Comparison of ENCODE assay signal across 11 cellular contexts in the genomic region with DNA sequence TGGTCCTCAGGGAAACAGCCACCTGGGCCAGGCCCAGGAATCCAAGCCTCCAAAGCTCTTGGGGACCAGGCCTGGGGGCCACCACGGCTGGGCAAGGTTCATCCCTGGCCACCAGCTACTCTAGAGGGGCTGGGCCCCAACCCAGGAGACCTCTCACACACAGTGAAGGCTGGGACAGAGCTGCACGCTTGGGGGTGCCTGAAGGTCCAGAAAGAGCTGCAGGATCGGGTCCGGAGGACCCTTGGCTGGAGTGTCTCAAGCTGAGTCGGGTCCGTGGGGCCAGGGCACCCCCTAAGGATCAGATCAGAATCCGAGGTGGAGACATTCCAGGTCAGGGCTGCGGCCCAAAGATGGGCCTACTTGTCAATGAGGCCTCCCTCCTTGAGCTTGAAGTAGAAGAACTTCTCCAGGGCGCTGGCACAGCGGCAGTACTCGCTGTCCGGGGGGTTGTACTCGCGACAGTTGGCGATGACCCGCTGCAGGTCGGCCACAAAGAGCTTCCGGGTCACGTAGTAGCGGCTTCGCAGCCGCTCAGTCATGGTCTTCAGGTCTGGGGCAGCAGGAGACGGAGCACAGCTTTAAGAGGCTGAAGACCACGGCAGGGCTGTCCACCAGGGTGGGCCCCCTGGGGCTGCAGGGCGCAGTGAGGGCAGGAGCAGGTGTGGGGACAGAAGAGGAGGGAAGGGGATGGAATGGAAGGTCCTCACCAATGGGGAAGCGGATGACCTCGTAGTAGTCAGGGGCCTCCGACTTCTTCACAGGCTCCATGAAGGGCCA. TPM values are rescaled to one million over a fixed set of nuclear protein-coding genes. Genes with fewer than 3 reads are reported as not detected.
A peak's percentile ranks its signal among the peaks of the same experiment; 100 is the strongest.
DNase-seq lines count a peak whose midpoint lies in the region; ATAC-seq, FAIRE-seq and TF ChIP-seq lines count a peak whose summit lies in the region.
"Had no signal": no experiment of that assay in that cellular context is flagged by ENCODE, and none has a peak within 500 bp of the region (broad histone marks: within the 10 kb centered on the region; RNA-seq: fewer than 3 reads in every experiment).

No MANE protein-coding gene starts in this region.

- no peak for ATAC-seq in heart right ventricle
- no peak for ATAC-seq in Right ventricle myocardium inferior
- ATAC-seq in GM12878 = no peak
- no peak for ATAC-seq in upper lobe of right lung
- no peak for ATAC-seq in GM18511 (IDR thresholded peaks at IDR 0.05; ENCODE audit: unreplicated experiment)

- H3K9ac ChIP-seq in GM12878 (ENCODE audit: control insufficient read depth, insufficient read depth, low read length) (peak overlapping the region; percentile 94), muscle layer of colon (ENCODE audit: low read length) (peak overlapping the region; percentile 38)

- H3K4me1 ChIP-seq in heart right ventricle (peaks cover 7 to 36% (median 17%) of the 10 kb centered on the region in 9 donors), GM12878 (ENCODE audit: control insufficient read depth, insufficient read depth, low read length) (peaks cover 35% of the 10 kb centered on the region), muscle layer of colon (ENCODE audit: insufficient read depth, low read length) (peaks cover 20% of the 10 kb centered on the region), upper lobe of right lung (peaks cover 19% of the 10 kb centered on the region)

- H3K27me3 ChIP-seq in heart right ventricle (no peaks in the 10 kb centered on the region), GM12878 (replicated peaks in 1 of 2; ENCODE audit: control insufficient read depth in 2 of 2, insufficient read depth in 2 of 2, low read length in 1 of 2) (no peaks in the 10 kb centered on the region), muscle layer of colon (ENCODE audit: control insufficient read depth in 1 of 2, insufficient read depth in 2 of 2, low read length in 2 of 2) (no peaks in the 10 kb centered on the region), upper lobe of right lung (no peaks in the 10 kb centered on the region)

- H3K9me3 ChIP-seq in heart right ventricle = no peaks in the 10 kb centered on the region
- no peaks in the 10 kb centered on the region; the same call in 2 of the 3 replicates for H3K9me3 ChIP-seq in GM12878 (replicated peaks; ENCODE audit: control insufficient read depth, insufficient read depth, low read length)
- no peaks in the 10 kb centered on the region for H3K9me3 ChIP-seq in muscle layer of colon (ENCODE audit: low read length)
- H3K9me3 ChIP-seq in upper lobe of right lung = no peaks in the 10 kb centered on the region

- TF ChIP-seq EP300 in GM12878 (IDR thresholded peaks at IDR 0.05; ENCODE audit: borderline replicate concordance in 1 of 2, control insufficient read depth in 1 of 2, low read depth in 2 of 2, low read length in 2 of 2) = no peak

- in situ Hi-C loops in GM12878 (cut with MboI) = loop anchor here (5.0 kb wide), 2 partner anchors 91 to 151 kb away; partner anchors contain the start of gene NKIRAS2

- FAIRE-seq in GM12878 (lab: Jason Lieb, UNC) (no peak), HTR-8/SVneo (lab: Jason Lieb, UNC) (no peak)

- H3K27ac ChIP-seq in heart right ventricle (peak overlapping the region in 9 of 10 donors; percentile 69 to 93 (median 91)), GM12878 (ENCODE audit: control insufficient read depth, insufficient read depth) (peak overlapping the region; percentile 98), muscle layer of colon (ENCODE audit: low read depth, low read length) (peak overlapping the region; percentile 83), upper lobe of right lung (peak overlapping the region; percentile 92)

- H3K4me3 ChIP-seq in heart right ventricle (peak overlapping the region in 1 of 10 donors; percentile 65), GM12878 (peak overlapping the region; percentile 45), muscle layer of colon (ENCODE audit: low read depth in 1 of 2, low read length in 2 of 2) (peak overlapping the region in 1 of 2 donors; percentile 71), upper lobe of right lung (peak overlapping the region; percentile 75)

- WGBS in heart right ventricle, 2 donors = 92 to 93% methylated on average over 28 of the region's 28 CpGs
- WGBS in GM12878 (ENCODE audit: insufficient coverage, insufficient replicate concordance, low lambda C conversion rate, missing lambda C conversion rate) = 95% methylated on average over 25 of the region's 28 CpGs

- intact Hi-C loops in heart right ventricle (cut with DNase I) = loop anchor here in 3 of 10 donors (2.0 to 5.0 kb wide), 3 partner anchors 46 to 149 kb away; no protein-coding TSS in a partner anchor
- intact Hi-C loops in Right ventricle myocardium inferior (cut with DNase I) = no loop called here
- intact Hi-C loops in GM12878 (cut with micrococcal nuclease; ENCODE audit: unreplicated experiment) = no loop called here
- intact Hi-C loops in upper lobe of right lung (cut with DNase I) = loop anchor here (10.0 kb wide), 2 partner anchors 89 to 149 kb away; partner anchors contain the start of genes CNP and NKIRAS2

- TF ChIP-seq POLR2A in GM12878 (IDR thresholded peaks at IDR 0.05; ENCODE audit: low read depth, low read length) = no peak; the same call in 1 of the 2 replicates

- no peak overlapping the region for H2AFZ ChIP-seq in GM12878 (ENCODE audit: control insufficient read depth, low read depth, low read length)

- CTCF ChIA-PET in GM12878 (lab: Yijun Ruan, JAX) = interaction anchor here (0.6 to 7.5 kb wide), 14 partner anchors 10 to 183 kb away, joined by 3 to 61 read pairs (median 6); partner anchors contain the start of genes DNAJC7, GHDC, KCNH4 and ODAD4

- BruUV-seq in GM12878 (replicated peaks; lab: Mats Ljungman, UMichigan) = no TSS peak

- DNase-seq in heart right ventricle = no peak
- DNase-seq in Right ventricle myocardium inferior (ENCODE audit: missing footprints) = no peak
- no peak for DNase-seq in GM12878 (ENCODE audit: low read depth, low spot score)
- DNase-seq in upper lobe of right lung = no peak
- no peak for DNase-seq in HTR-8/SVneo (ENCODE audit: insufficient read length, low spot score)
- no peak for DNase-seq in effector CD4-positive, alpha-beta T cell

- SMC1A ChIA-PET in GM12878 (lab: Charles Lee; ENCODE audit: uncharacterized antibody, unreplicated experiment) = interaction anchor here (0.5 to 3.4 kb wide), 10 partner anchors 15 to 450 kb away, joined by 3 to 17 read pairs (median 10); partner anchors contain the start of genes CNP, DNAJC7, KCNH4 and ZNF385C

- peaks cover 13% of the 10 kb centered on the region for H3K79me2 ChIP-seq in GM12878 (ENCODE audit: control insufficient read depth, insufficient read depth, low read length)

- peak overlapping the region; percentile 75 for H3K4me2 ChIP-seq in GM12878 (ENCODE audit: control insufficient read depth, insufficient read depth)

- RAD21 ChIA-PET in GM12878 (lab: Charles Lee; ENCODE audit: unreplicated experiment) = interaction anchor here (1.0 to 2.7 kb wide), 8 partner anchors 12 to 195 kb away, joined by 4 to 16 read pairs (median 6); partner anchors contain the start of genes ACLY, CNP, DNAJC7 and KCNH4

- POLR2A ChIA-PET in GM12878 (lab: Charles Lee) = interaction anchor here (0.5 to 3.5 kb wide), 16 partner anchors 11 to 510 kb away, joined by 3 to 23 read pairs (median 4); partner anchors contain the start of genes DNAJC7, KCNH4, NKIRAS2 and STAT3

- no peak for TF ChIP-seq RAD21 in GM12878 (IDR thresholded peaks at IDR 0.05; ENCODE audit: insufficient read depth, low read depth, low read length)

- no peaks in the 10 kb centered on the region for H4K20me1 ChIP-seq in GM12878 (ENCODE audit: control insufficient read depth, insufficient read depth)

- TF ChIP-seq CTCF in heart right ventricle (IDR thresholded peaks at IDR 0.05) = no peak
- TF ChIP-seq CTCF in GM12878 (IDR thresholded peaks at IDR 0.05 in 2 of 3, conservative IDR thresholded peaks at IDR 0.05 in 1 of 3; ENCODE audit: control insufficient read depth in 2 of 3, extremely low read depth in 1 of 3, insufficient read depth in 1 of 3, low read depth in 3 of 3, low read length in 3 of 3) = no peak
- no peak for TF ChIP-seq CTCF in upper lobe of right lung (IDR thresholded peaks at IDR 0.05)

- H3K36me3 ChIP-seq in heart right ventricle (peaks cover 0 to 76% (median 0%) of the 10 kb centered on the region in 9 donors), GM12878 (ENCODE audit: control insufficient read depth in 2 of 2, insufficient read depth in 2 of 2, low read length in 1 of 2) (peaks cover 5 to 6% of the 10 kb centered on the region in 2 experiments; a peak in 2 of 4 replicates), muscle layer of colon (ENCODE audit: insufficient read depth, low read length) (peaks cover 32% of the 10 kb centered on the region), upper lobe of right lung (peaks cover 23% of the 10 kb centered on the region)

RNA-seq across cellular contexts. Expression of gene DHX58, which starts 1.0 kb away (rescaled TPM):
- total RNA-seq in heart right ventricle (1 to 10 TPM; 2.2 to 8.4 (median 4.0) TPM), Right ventricle myocardium inferior (5.0 TPM), GM12878 (2014; rRNA removed) (24.5 and 26.4 TPM in 2 replicates), GM12878 (2014; rRNA removed; fragmentation: Illumina TruSeq; extraction: Trizol) (16.2 and 18.6 TPM in 2 replicates), GM12878 (2021) (26.1 and 29.9 TPM in 2 replicates), upper lobe of right lung (27.5 TPM)
- polyA plus RNA-seq in heart right ventricle (10 to 100 TPM in 1 of 2 donors, 1 to 10 TPM in 1; 3.4 to 16.9 TPM), GM12878 (2011; rRNA removed) (50.8 and 69.8 TPM in 2 replicates), GM12878 (2014; fragmentation: Illumina TruSeq; extraction: Trizol) (6.8 and 16.5 TPM in 2 replicates), GM12878 (2014; fragmentation: Nextera tagmentation; extraction: Ambion mirVana) (1 to 10 TPM; 3.5 to 3.7 TPM), GM12878 (2014; rRNA removed) (31.1 and 33.1 TPM in 2 replicates), GM12878 (2016; fragmentation: Nextera tagmentation; extraction: Ambion mirVana) (10 to 100 TPM in 1 of 2 experiments, 1 to 10 TPM in 1; 8.4 to 11.2 TPM)
- total RNA-seq in GM12878 (2013; cell fraction: nucleolus; rRNA removed) = 46.8 and 50.8 TPM in 2 replicates
- 20.6 TPM for polyA plus RNA-seq in GM12878 (2011; ENCODE audit: low read depth)
- 73.1 and 107 TPM in 2 replicates for polyA plus RNA-seq in GM12878 (2011; cell fraction: cytosol; rRNA removed)
- polyA plus RNA-seq in GM12878 (2011; cell fraction: nucleus; rRNA removed) = 186 and 226 TPM in 2 replicates
- polyA plus RNA-seq in GM12878 (2012) = 29.9 and 37.6 TPM in 2 replicates
- polyA minus RNA-seq in GM12878 (2011; rRNA and poly(A)+ RNA removed) = 59.8 and 80.8 TPM in 2 replicates
- polyA minus RNA-seq in GM12878 (2011; cell fraction: cytosol; rRNA and poly(A)+ RNA removed) = 21.2 and 27.8 TPM in 2 replicates
- polyA minus RNA-seq in GM12878 (2011; cell fraction: nucleus; rRNA and poly(A)+ RNA removed) = 51.4 and 60.2 TPM in 2 replicates

RNA-seq across cellular contexts. Expression of gene KAT2A, which starts 7.7 kb away (rescaled TPM):
- total RNA-seq in heart right ventricle (10 to 100 TPM in 9 of 10 donors, 1 to 10 TPM in 1; 9.3 to 29.7 (median 13.3) TPM), Right ventricle myocardium inferior (22.0 TPM), GM12878 (2014; rRNA removed) (12.6 and 16.3 TPM in 2 replicates), GM12878 (2014; rRNA removed; fragmentation: Illumina TruSeq; extraction: Trizol) (12.3 and 12.9 TPM in 2 replicates), GM12878 (2021) (31.9 and 33.3 TPM in 2 replicates), upper lobe of right lung (45.3 TPM)
- polyA plus RNA-seq in heart right ventricle (100 to 1,000 TPM in 1 of 2 donors, 10 to 100 TPM in 1; 20.6 to 118 TPM), GM12878 (2011; rRNA removed) (25.8 and 46.1 TPM in 2 replicates), GM12878 (2014; fragmentation: Illumina TruSeq; extraction: Trizol) (17.1 and 25.7 TPM in 2 replicates), GM12878 (2014; fragmentation: Nextera tagmentation; extraction: Ambion mirVana) (1 to 10 TPM in 1 of 2 experiments, under 1 TPM in 1; 0.85 to 3.0 TPM), GM12878 (2014; rRNA removed) (47.5 and 52.3 TPM in 2 replicates), GM12878 (2016; fragmentation: Nextera tagmentation; extraction: Ambion mirVana) (10 to 100 TPM; 11.0 to 12.6 TPM)
- total RNA-seq in GM12878 (2013; cell fraction: nucleolus; rRNA removed) = 42.6 and 59.8 TPM in 2 replicates
- 15.8 TPM for polyA plus RNA-seq in GM12878 (2011; ENCODE audit: low read depth)
- polyA plus RNA-seq in GM12878 (2011; cell fraction: cytosol; rRNA removed) = 33.4 and 45.6 TPM in 2 replicates
- 433 and 500 TPM in 2 replicates for polyA plus RNA-seq in GM12878 (2011; cell fraction: nucleus; rRNA removed)
- polyA plus RNA-seq in GM12878 (2012) = 26.4 and 29.6 TPM in 2 replicates
- 15.8 and 20.1 TPM in 2 replicates for polyA minus RNA-seq in GM12878 (2011; rRNA and poly(A)+ RNA removed)
- 11.9 TPM in 2 replicates for polyA minus RNA-seq in GM12878 (2011; cell fraction: cytosol; rRNA and poly(A)+ RNA removed)
- 26.1 and 36.8 TPM in 2 replicates for polyA minus RNA-seq in GM12878 (2011; cell fraction: nucleus; rRNA and poly(A)+ RNA removed)

RNA-seq across cellular contexts. Expression of gene HSPB9, which starts 9.1 kb away (rescaled TPM):
- total RNA-seq in heart right ventricle (under 1 TPM in 1 of 10 donors, not detected in 9; 0.23 TPM), Right ventricle myocardium inferior (0.11 TPM), GM12878 (2014; rRNA removed) (not detected in 2 replicates), GM12878 (2014; rRNA removed; fragmentation: Illumina TruSeq; extraction: Trizol) (not detected in 2 replicates), GM12878 (2021) (not detected in 2 replicates), upper lobe of right lung (not detected)
- polyA plus RNA-seq in heart right ventricle (under 1 TPM; 0.01 to 0.29 TPM), GM12878 (2011; rRNA removed) (0.04 and 0.07 TPM in 2 replicates), GM12878 (2014; fragmentation: Illumina TruSeq; extraction: Trizol) (not detected in 2 replicates), GM12878 (2014; fragmentation: Nextera tagmentation; extraction: Ambion mirVana) (not detected), GM12878 (2014; rRNA removed) (not detected in 2 replicates), GM12878 (2016; fragmentation: Nextera tagmentation; extraction: Ambion mirVana) (under 1 TPM; 0.11 to 0.40 TPM)
- total RNA-seq in GM12878 (2013; cell fraction: nucleolus; rRNA removed) = not detected in 2 replicates
- polyA plus RNA-seq in GM12878 (2011; ENCODE audit: low read depth) = 0.13 TPM
- 0.07 and 0.09 TPM in 2 replicates for polyA plus RNA-seq in GM12878 (2011; cell fraction: cytosol; rRNA removed)
- 0.81 and 1.4 TPM in 2 replicates for polyA plus RNA-seq in GM12878 (2011; cell fraction: nucleus; rRNA removed)
- polyA plus RNA-seq in GM12878 (2012) = 0.26 and 0.27 TPM in 2 replicates
- not detected in 2 replicates for polyA minus RNA-seq in GM12878 (2011; rRNA and poly(A)+ RNA removed)
- not detected in 2 replicates for polyA minus RNA-seq in GM12878 (2011; cell fraction: cytosol; rRNA and poly(A)+ RNA removed)
- polyA minus RNA-seq in GM12878 (2011; cell fraction: nucleus; rRNA and poly(A)+ RNA removed) = 0.12 TPM in 1 of 2 replicates, not detected in the other
- total RNA-seq: H4, myocyte had no signal
- polyA plus RNA-seq: BJ had no signal

RNA-seq across cellular contexts. Expression of gene ZNF385C, which starts 15.2 kb away (rescaled TPM):
- total RNA-seq in heart right ventricle = under 1 TPM in 9 of 10 donors, not detected in 1; 0.16 to 0.56 (median 0.24) TPM
- under 1 TPM; 0.09 to 0.29 TPM for polyA plus RNA-seq in heart right ventricle
- 0.11 TPM for total RNA-seq in Right ventricle myocardium inferior
- total RNA-seq in GM12878 (2013; cell fraction: nucleolus; rRNA removed) = 0.37 and 1.7 TPM in 2 replicates
- total RNA-seq in GM12878 (2014; rRNA removed) = not detected in 2 replicates
- total RNA-seq in GM12878 (2014; rRNA removed; fragmentation: Illumina TruSeq; extraction: Trizol) = 0.09 TPM in 1 of 2 replicates, not detected in the other
- not detected in 2 replicates for total RNA-seq in GM12878 (2021)
- not detected for polyA plus RNA-seq in GM12878 (2011; ENCODE audit: low read depth)
- polyA plus RNA-seq in GM12878 (2011; rRNA removed) = 0.07 and 0.09 TPM in 2 replicates
- 0.13 and 0.17 TPM in 2 replicates for polyA plus RNA-seq in GM12878 (2011; cell fraction: cytosol; rRNA removed)
- polyA plus RNA-seq in GM12878 (2011; cell fraction: nucleus; rRNA removed) = 0.06 and 0.36 TPM in 2 replicates
- 0.26 and 0.56 TPM in 2 replicates for polyA plus RNA-seq in GM12878 (2012)
- polyA plus RNA-seq in GM12878 (2014; fragmentation: Illumina TruSeq; extraction: Trizol) = 0.07 and 0.11 TPM in 2 replicates
- not detected for polyA plus RNA-seq in GM12878 (2014; fragmentation: Nextera tagmentation; extraction: Ambion mirVana)
- 0.04 and 0.20 TPM in 2 replicates for polyA plus RNA-seq in GM12878 (2014; rRNA removed)
- polyA plus RNA-seq in GM12878 (2016; fragmentation: Nextera tagmentation; extraction: Ambion mirVana) = under 1 TPM; 0.06 to 0.11 TPM
- not detected in 2 replicates for polyA minus RNA-seq in GM12878 (2011; rRNA and poly(A)+ RNA removed)
- not detected in 2 replicates for polyA minus RNA-seq in GM12878 (2011; cell fraction: cytosol; rRNA and poly(A)+ RNA removed)
- not detected in 2 replicates for polyA minus RNA-seq in GM12878 (2011; cell fraction: nucleus; rRNA and poly(A)+ RNA removed)
- total RNA-seq in upper lobe of right lung = 0.78 TPM
- polyA plus RNA-seq: BJ had no signal

RNA-seq across cellular contexts. Expression of gene RAB5C, which starts 41.3 kb away (rescaled TPM):
- total RNA-seq in heart right ventricle (10 to 100 TPM; 24.6 to 64.4 (median 35.3) TPM), Right ventricle myocardium inferior (45.6 TPM), GM12878 (2014; rRNA removed) (52.9 and 60.5 TPM in 2 replicates), GM12878 (2014; rRNA removed; fragmentation: Illumina TruSeq; extraction: Trizol) (42.3 and 42.9 TPM in 2 replicates), GM12878 (2021) (67.7 and 70.7 TPM in 2 replicates), upper lobe of right lung (154 TPM)
- polyA plus RNA-seq in heart right ventricle (10 to 100 TPM; 33.3 to 76.5 TPM), GM12878 (2011; rRNA removed) (51.7 and 90.4 TPM in 2 replicates), GM12878 (2014; fragmentation: Illumina TruSeq; extraction: Trizol) (40.8 and 80.7 TPM in 2 replicates), GM12878 (2014; fragmentation: Nextera tagmentation; extraction: Ambion mirVana) (1 to 10 TPM; 1.2 to 1.7 TPM), GM12878 (2014; rRNA removed) (91.9 and 94.4 TPM in 2 replicates), GM12878 (2016; fragmentation: Nextera tagmentation; extraction: Ambion mirVana) (10 to 100 TPM; 49.9 to 51.7 TPM)
- total RNA-seq in GM12878 (2013; cell fraction: nucleolus; rRNA removed) = 14.4 and 17.0 TPM in 2 replicates
- polyA plus RNA-seq in GM12878 (2011; ENCODE audit: low read depth) = 30.0 TPM
- 117 and 153 TPM in 2 replicates for polyA plus RNA-seq in GM12878 (2011; cell fraction: cytosol; rRNA removed)
- 54.9 and 70.0 TPM in 2 replicates for polyA plus RNA-seq in GM12878 (2011; cell fraction: nucleus; rRNA removed)
- 46.1 and 53.6 TPM in 2 replicates for polyA plus RNA-seq in GM12878 (2012)
- polyA minus RNA-seq in GM12878 (2011; rRNA and poly(A)+ RNA removed) = 35.5 and 46.5 TPM in 2 replicates
- polyA minus RNA-seq in GM12878 (2011; cell fraction: cytosol; rRNA and poly(A)+ RNA removed) = 16.0 and 32.4 TPM in 2 replicates
- 7.0 and 10.0 TPM in 2 replicates for polyA minus RNA-seq in GM12878 (2011; cell fraction: nucleus; rRNA and poly(A)+ RNA removed)
